Comparison of ENCODE assay signal across 9 cellular contexts in genomic region chr1:235015291-235015990, GRCh38.
DNase-seq lines count a peak whose midpoint lies in the region; ATAC-seq, FAIRE-seq and TF ChIP-seq lines count a peak whose summit lies in the region.
"Had no signal": no experiment of that assay in that cellular context is flagged by ENCODE, and none has a peak within 500 bp of the region (broad histone marks: within the 10 kb centered on the region; RNA-seq: fewer than 3 reads in every experiment).

No MANE protein-coding gene starts in this region.

- DNase-seq in GM18507 (ENCODE audit: extremely low spot score, insufficient read length, low read depth) (no peak), GM23338 (ENCODE audit: low spot score) (no peak), nephron progenitor cell (no peak), T-helper 9 cell (no peak), DMS153 (lab: John Stamatoyannopoulos, UW) (no peak)
- DNase-seq in T-helper 2 cell treated with Interferon-gamma antibody and Interleukin-4, amounts not matched to agents 5 μg/mL and 100 μg/mL, for 36 hours (ENCODE audit: low spot score), result peak; percentile 85
- no peak for DNase-seq in NK-92 treated with Interleukin-12 subunit alpha and Interleukin-12 subunit beta, amount 100 ng/mL, for 24 hours (lab: John Stamatoyannopoulos, UW)

- H3K27ac ChIP-seq in GM23338 (ENCODE audit: low read depth), result no peak overlapping the region

- H3K4me1 Mint-ChIP-seq in GM23338, result peaks cover 18% of the 10 kb centered on the region; the same call in 2 of the 3 replicates
- H3K4me1 Mint-ChIP-seq in T-helper 2 cell treated with Interferon-gamma antibody and Interleukin-4, amounts not matched to agents 5 μg/mL and 100 μg/mL, for 36 hours (ENCODE audit: low read depth), result peaks cover 71% of the 10 kb centered on the region
- H3K4me1 Mint-ChIP-seq in nephron progenitor cell, result peaks cover 93% of the 10 kb centered on the region

- H3K9me3 Mint-ChIP-seq in GM23338 (peaks cover 3% of the 10 kb centered on the region; the same call in 2 of the 3 replicates), nephron progenitor cell (peaks cover 28% of the 10 kb centered on the region)
- peaks cover 6% of the 10 kb centered on the region for H3K9me3 Mint-ChIP-seq in T-helper 2 cell treated with Interferon-gamma antibody and Interleukin-4, amounts not matched to agents 5 μg/mL and 100 μg/mL, for 36 hours

- peaks cover 5% of the 10 kb centered on the region for H3K27me3 Mint-ChIP-seq in GM23338 (ENCODE audit: insufficient read depth, low read depth, poor library complexity)
- H3K27me3 Mint-ChIP-seq in T-helper 2 cell treated with Interferon-gamma antibody and Interleukin-4, amounts not matched to agents 5 μg/mL and 100 μg/mL, for 36 hours (ENCODE audit: low read depth), result no peaks in the 10 kb centered on the region
- peaks cover 14% of the 10 kb centered on the region for H3K27me3 Mint-ChIP-seq in nephron progenitor cell (ENCODE audit: low read depth, poor library complexity)

- no peak overlapping the region for H3K4me2 ChIP-seq in GM23338

- no peaks in the 10 kb centered on the region for H3K36me3 ChIP-seq in GM23338 (ENCODE audit: insufficient read depth)

- no peaks in the 10 kb centered on the region for H3K27me3 ChIP-seq in GM23338 (ENCODE audit: insufficient read depth)

- H3F3A ChIP-seq in GM23338 (replicated peaks; ENCODE audit: low read depth), result no peaks in the 10 kb centered on the region

- no peaks in the 10 kb centered on the region for H3K4me1 ChIP-seq in GM23338 (ENCODE audit: insufficient read depth)

- peak; percentile 96 for FAIRE-seq in GM18507 (lab: Jason Lieb, UNC)
- FAIRE-seq: colon had no signal

- no peaks in the 10 kb centered on the region for H3K79me2 ChIP-seq in GM23338 (replicated peaks; ENCODE audit: insufficient read depth)

- no peak for TF ChIP-seq CTCF in GM23338 (conservative IDR thresholded peaks at IDR 0.05; ENCODE audit: low read depth in 2 of 2)
- TF ChIP-seq CTCF in nephron progenitor cell (IDR thresholded peaks at IDR 0.05), result no peak

- H3K9me2 ChIP-seq in GM23338 (ENCODE audit: insufficient read depth), result peaks cover 11% of the 10 kb centered on the region; the same call in 1 of the 2 replicates

- peak overlapping the region; percentile 94; the same call in 1 of the 2 replicates for H2AFZ ChIP-seq in GM23338

- no peak for ATAC-seq in GM23338
- ATAC-seq in HG03159 (IDR thresholded peaks at IDR 0.05; ENCODE audit: unreplicated experiment), result no peak

- no peaks in the 10 kb centered on the region for H3K36me3 Mint-ChIP-seq in GM23338 (ENCODE audit: low read depth)
- peaks cover 23% of the 10 kb centered on the region for H3K36me3 Mint-ChIP-seq in T-helper 2 cell treated with Interferon-gamma antibody and Interleukin-4, amounts not matched to agents 5 μg/mL and 100 μg/mL, for 36 hours (ENCODE audit: low read depth)
- H3K36me3 Mint-ChIP-seq in nephron progenitor cell (ENCODE audit: low read depth), result peaks cover 19% of the 10 kb centered on the region

- H3K4me3 Mint-ChIP-seq in GM23338 (no peak overlapping the region), nephron progenitor cell (peak overlapping the region; percentile 63)
- H3K4me3 Mint-ChIP-seq in T-helper 2 cell treated with Interferon-gamma antibody and Interleukin-4, amounts not matched to agents 5 μg/mL and 100 μg/mL, for 36 hours, result peak overlapping the region; percentile 13

- no peak overlapping the region for H3K27ac Mint-ChIP-seq in GM23338
- H3K27ac Mint-ChIP-seq in T-helper 2 cell treated with Interferon-gamma antibody and Interleukin-4, amounts not matched to agents 5 μg/mL and 100 μg/mL, for 36 hours, result peak overlapping the region; percentile 84
- peak overlapping the region; percentile 97 for H3K27ac Mint-ChIP-seq in nephron progenitor cell

- H3K4me3 ChIP-seq in GM23338, result no peak overlapping the region

- H4K20me1 ChIP-seq in GM23338 (replicated peaks; ENCODE audit: insufficient read depth), result no peaks in the 10 kb centered on the region

TF ChIP-seq in GM23338, 12 proteins besides CTCF, POLR2A, EP300 and RAD21 (continues in another document):
- TF ChIP-seq JUNB (IDR thresholded peaks at IDR 0.05; ENCODE audit: unreplicated experiment) (no peak), ZNF114 (CRISPR knock-in tag; IDR thresholded peaks at IDR 0.05) (no peak), STAT1 (IDR thresholded peaks at IDR 0.05; ENCODE audit: unreplicated experiment) (no peak), ZNF462 (CRISPR knock-in tag; IDR thresholded peaks at IDR 0.05) (no peak), ZNF331 (CRISPR knock-in tag; IDR thresholded peaks at IDR 0.05; ENCODE audit: low read depth) (no peak), CREB1 (CRISPR knock-in tag; IDR thresholded peaks at IDR 0.05; ENCODE audit: low read depth) (no peak), EZH2phosphoT487 (IDR thresholded peaks at IDR 0.05; ENCODE audit: unreplicated experiment) (no peak), NANOG (IDR thresholded peaks at IDR 0.05; ENCODE audit: borderline replicate concordance) (no peak), EZH2 (IDR thresholded peaks at IDR 0.05; ENCODE audit: low read depth, unreplicated experiment) (no peak)
- TF ChIP-seq, protein P1, sequence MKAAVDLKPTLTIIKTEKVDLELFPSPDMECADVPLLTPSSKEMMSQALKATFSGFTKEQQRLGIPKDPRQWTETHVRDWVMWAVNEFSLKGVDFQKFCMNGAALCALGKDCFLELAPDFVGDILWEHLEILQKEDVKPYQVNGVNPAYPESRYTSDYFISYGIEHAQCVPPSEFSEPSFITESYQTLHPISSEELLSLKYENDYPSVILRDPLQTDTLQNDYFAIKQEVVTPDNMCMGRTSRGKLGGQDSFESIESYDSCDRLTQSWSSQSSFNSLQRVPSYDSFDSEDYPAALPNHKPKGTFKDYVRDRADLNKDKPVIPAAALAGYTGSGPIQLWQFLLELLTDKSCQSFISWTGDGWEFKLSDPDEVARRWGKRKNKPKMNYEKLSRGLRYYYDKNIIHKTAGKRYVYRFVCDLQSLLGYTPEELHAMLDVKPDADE (IDR thresholded peaks at IDR 0.05), result no peak
